In the genomic region with DNA sequence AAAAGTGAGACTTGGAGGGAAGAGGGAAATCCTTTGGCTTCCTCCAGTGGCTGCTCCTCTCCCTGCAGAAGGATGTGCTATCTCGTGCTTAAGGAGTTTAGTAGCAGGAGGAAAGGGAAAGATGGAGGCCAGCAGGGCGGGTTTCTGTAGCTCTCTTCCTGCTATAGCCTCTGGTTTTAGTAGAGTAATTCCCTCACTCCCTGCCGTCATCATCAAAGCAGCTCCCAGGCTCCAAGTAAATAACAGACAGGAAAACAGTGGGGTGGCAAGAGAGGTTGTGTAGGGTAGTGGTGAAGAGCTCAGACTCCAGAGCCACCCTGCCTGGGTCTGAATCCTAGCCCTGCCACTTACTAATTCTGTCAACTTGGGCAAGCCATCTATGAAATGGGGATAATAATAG, we compare ENCODE assay signal across 21 cellular contexts.
A peak's percentile ranks its signal among the peaks of the same experiment; 100 is the strongest.
DNase-seq lines count a peak whose midpoint lies in the region; ATAC-seq and TF ChIP-seq lines count a peak whose summit lies in the region.
"Had no signal": no experiment of that assay in that cellular context is flagged by ENCODE, and none has a peak within 500 bp of the region (broad histone marks: within the 10 kb centered on the region; RNA-seq: fewer than 3 reads in every experiment).

No MANE protein-coding gene starts in this region.

- H3K4me1 Mint-ChIP-seq in GM23338 (peaks cover 13% of the 10 kb centered on the region), nephron progenitor cell (peaks cover 26% of the 10 kb centered on the region), osteocyte (ENCODE audit: unreplicated experiment) (no peaks in the 10 kb centered on the region)
- no peaks in the 10 kb centered on the region for H3K4me1 Mint-ChIP-seq in stimulated activated naive CD8-positive, alpha-beta T cell treated with anti-CD3 and anti-CD28 coated beads, Interleukin-15, amount 100 ng/mL, for 72 hours

- no peaks in the 10 kb centered on the region for H4K20me1 ChIP-seq in GM23338 (replicated peaks; ENCODE audit: insufficient read depth)

- no peak for TF ChIP-seq CTCF in GM23338 (conservative IDR thresholded peaks at IDR 0.05; ENCODE audit: low read depth in 2 of 2)
- no peak for TF ChIP-seq CTCF in nephron progenitor cell (IDR thresholded peaks at IDR 0.05)
- TF ChIP-seq CTCF in osteocyte (IDR thresholded peaks at IDR 0.05): no peak

- H3K27me3 Mint-ChIP-seq in GM23338 (ENCODE audit: insufficient read depth, low read depth, poor library complexity): peaks cover 2% of the 10 kb centered on the region
- H3K27me3 Mint-ChIP-seq in nephron progenitor cell (ENCODE audit: low read depth, poor library complexity): no peaks in the 10 kb centered on the region
- no peaks in the 10 kb centered on the region for H3K27me3 Mint-ChIP-seq in osteocyte (ENCODE audit: unreplicated experiment)
- H3K27me3 Mint-ChIP-seq in stimulated activated naive CD8-positive, alpha-beta T cell treated with anti-CD3 and anti-CD28 coated beads, Interleukin-15, amount 100 ng/mL, for 72 hours: no peaks in the 10 kb centered on the region
- H3K27me3 Mint-ChIP-seq: B cell; CD4-positive, alpha-beta T cell had no signal

- H3K36me3 ChIP-seq in GM23338 (ENCODE audit: insufficient read depth): no peaks in the 10 kb centered on the region
- H3K36me3 ChIP-seq: BLaER1 treated with 17β-estradiol and CSF1 and Interleukin-3, amounts not matched to agents 10 nM and 100 nM had no signal

- H3K36me3 Mint-ChIP-seq in GM23338 (ENCODE audit: low read depth): no peaks in the 10 kb centered on the region
- H3K36me3 Mint-ChIP-seq in nephron progenitor cell (ENCODE audit: low read depth): peaks cover 11% of the 10 kb centered on the region
- H3K36me3 Mint-ChIP-seq in osteocyte (ENCODE audit: unreplicated experiment): no peaks in the 10 kb centered on the region
- H3K36me3 Mint-ChIP-seq: CD8-positive, alpha-beta T cell had no signal

- no peak overlapping the region for H2AFZ ChIP-seq in GM23338

- H3K4me3 ChIP-seq in GM23338: no peak overlapping the region
- H3K4me3 ChIP-seq: A549; BLaER1 treated with 17β-estradiol and CSF1 and Interleukin-3, amounts not matched to agents 10 nM and 100 nM; GM12878 had no signal

- no peaks in the 10 kb centered on the region for H3K79me2 ChIP-seq in GM23338 (replicated peaks; ENCODE audit: insufficient read depth)

- no peaks in the 10 kb centered on the region for H3K4me1 ChIP-seq in GM23338 (ENCODE audit: insufficient read depth)
- H3K4me1 ChIP-seq: A549, Caco-2 had no signal

- H3K9me2 ChIP-seq in GM23338 (ENCODE audit: insufficient read depth): no peaks in the 10 kb centered on the region

- H3K4me3 Mint-ChIP-seq in GM23338: no peak overlapping the region
- H3K4me3 Mint-ChIP-seq in nephron progenitor cell: no peak overlapping the region
- H3K4me3 Mint-ChIP-seq in osteocyte (ENCODE audit: unreplicated experiment): no peak overlapping the region
- H3K4me3 Mint-ChIP-seq in stimulated activated naive CD8-positive, alpha-beta T cell treated with anti-CD3 and anti-CD28 coated beads, Interleukin-15, amount 100 ng/mL, for 72 hours: no peak overlapping the region
- H3K4me3 Mint-ChIP-seq: B cell; CD4-positive, alpha-beta T cell; CD8-positive, alpha-beta T cell had no signal

- H3K9me3 Mint-ChIP-seq in GM23338 (no peaks in the 10 kb centered on the region), nephron progenitor cell (peaks cover 28% of the 10 kb centered on the region), osteocyte (ENCODE audit: unreplicated experiment) (no peaks in the 10 kb centered on the region)
- H3K9me3 Mint-ChIP-seq in stimulated activated naive CD8-positive, alpha-beta T cell treated with anti-CD3 and anti-CD28 coated beads, Interleukin-15, amount 100 ng/mL, for 72 hours: no peaks in the 10 kb centered on the region
- H3K9me3 Mint-ChIP-seq: CD4-positive, alpha-beta T cell; CD8-positive, alpha-beta T cell had no signal

- no peaks in the 10 kb centered on the region for H3K27me3 ChIP-seq in GM23338 (ENCODE audit: insufficient read depth)

- no peak overlapping the region for H3K27ac Mint-ChIP-seq in GM23338
- H3K27ac Mint-ChIP-seq in nephron progenitor cell: peak overlapping the region; percentile 64
- no peak overlapping the region for H3K27ac Mint-ChIP-seq in osteocyte (ENCODE audit: unreplicated experiment)
- no peak overlapping the region for H3K27ac Mint-ChIP-seq in stimulated activated naive CD8-positive, alpha-beta T cell treated with anti-CD3 and anti-CD28 coated beads, Interleukin-15, amount 100 ng/mL, for 72 hours
- H3K27ac Mint-ChIP-seq: B cell; CD4-positive, alpha-beta T cell; CD8-positive, alpha-beta T cell had no signal

- DNase-seq in NCI-H2227 treated with DMSO at 0.1 percent for 48 hours (lab: John Stamatoyannopoulos, UW) (peak; percentile 0), NCI-H2227 (lab: John Stamatoyannopoulos, UW; ENCODE audit: unreplicated experiment) (no peak), GM23338 (ENCODE audit: low spot score) (no peak), NCI-H69 (lab: John Stamatoyannopoulos, UW) (peak; percentile 35), nephron progenitor cell (no peak), osteocyte (ENCODE audit: extremely low spot score, unreplicated experiment) (no peak), posterior cingulate gyrus (no peak)
- DNase-seq in stimulated activated naive CD8-positive, alpha-beta T cell treated with anti-CD3 and anti-CD28 coated beads, Interleukin-15, amount 100 ng/mL, for 72 hours: no peak
- DNase-seq: AML-193; Caco-2; Calu3; CD4-positive, alpha-beta T cell; CD8-positive, alpha-beta T cell; DMS79 treated with DMSO at 0.1 percent for 48 hours; GDM1 had no signal

- H3K4me2 ChIP-seq in GM23338: no peak overlapping the region
- H3K4me2 ChIP-seq: A549; BLaER1 treated with 17β-estradiol and CSF1 and Interleukin-3, amounts not matched to agents 10 nM and 100 nM had no signal

- ATAC-seq in GM23338: peak; percentile 63
- no peak for ATAC-seq in stimulated activated naive CD8-positive, alpha-beta T cell treated with anti-CD3 and anti-CD28 coated beads, Interleukin-15, amount 100 ng/mL, for 72 hours
- ATAC-seq: A549; CD8-positive, alpha-beta T cell; GM12878 had no signal

- no peaks in the 10 kb centered on the region for H3F3A ChIP-seq in GM23338 (replicated peaks; ENCODE audit: low read depth)

- intact Hi-C loops in posterior cingulate gyrus (cut with DNase I): no loop called here

- no peak overlapping the region for H3K27ac ChIP-seq in GM23338 (ENCODE audit: low read depth)
- H3K27ac ChIP-seq: 22Rv1; A549; BLaER1 treated with 17β-estradiol and CSF1 and Interleukin-3, amounts not matched to agents 10 nM and 100 nM; C4-2B had no signal

TF ChIP-seq in GM23338, 12 proteins besides CTCF, POLR2A, EP300 and RAD21:
- TF ChIP-seq, protein P1, sequence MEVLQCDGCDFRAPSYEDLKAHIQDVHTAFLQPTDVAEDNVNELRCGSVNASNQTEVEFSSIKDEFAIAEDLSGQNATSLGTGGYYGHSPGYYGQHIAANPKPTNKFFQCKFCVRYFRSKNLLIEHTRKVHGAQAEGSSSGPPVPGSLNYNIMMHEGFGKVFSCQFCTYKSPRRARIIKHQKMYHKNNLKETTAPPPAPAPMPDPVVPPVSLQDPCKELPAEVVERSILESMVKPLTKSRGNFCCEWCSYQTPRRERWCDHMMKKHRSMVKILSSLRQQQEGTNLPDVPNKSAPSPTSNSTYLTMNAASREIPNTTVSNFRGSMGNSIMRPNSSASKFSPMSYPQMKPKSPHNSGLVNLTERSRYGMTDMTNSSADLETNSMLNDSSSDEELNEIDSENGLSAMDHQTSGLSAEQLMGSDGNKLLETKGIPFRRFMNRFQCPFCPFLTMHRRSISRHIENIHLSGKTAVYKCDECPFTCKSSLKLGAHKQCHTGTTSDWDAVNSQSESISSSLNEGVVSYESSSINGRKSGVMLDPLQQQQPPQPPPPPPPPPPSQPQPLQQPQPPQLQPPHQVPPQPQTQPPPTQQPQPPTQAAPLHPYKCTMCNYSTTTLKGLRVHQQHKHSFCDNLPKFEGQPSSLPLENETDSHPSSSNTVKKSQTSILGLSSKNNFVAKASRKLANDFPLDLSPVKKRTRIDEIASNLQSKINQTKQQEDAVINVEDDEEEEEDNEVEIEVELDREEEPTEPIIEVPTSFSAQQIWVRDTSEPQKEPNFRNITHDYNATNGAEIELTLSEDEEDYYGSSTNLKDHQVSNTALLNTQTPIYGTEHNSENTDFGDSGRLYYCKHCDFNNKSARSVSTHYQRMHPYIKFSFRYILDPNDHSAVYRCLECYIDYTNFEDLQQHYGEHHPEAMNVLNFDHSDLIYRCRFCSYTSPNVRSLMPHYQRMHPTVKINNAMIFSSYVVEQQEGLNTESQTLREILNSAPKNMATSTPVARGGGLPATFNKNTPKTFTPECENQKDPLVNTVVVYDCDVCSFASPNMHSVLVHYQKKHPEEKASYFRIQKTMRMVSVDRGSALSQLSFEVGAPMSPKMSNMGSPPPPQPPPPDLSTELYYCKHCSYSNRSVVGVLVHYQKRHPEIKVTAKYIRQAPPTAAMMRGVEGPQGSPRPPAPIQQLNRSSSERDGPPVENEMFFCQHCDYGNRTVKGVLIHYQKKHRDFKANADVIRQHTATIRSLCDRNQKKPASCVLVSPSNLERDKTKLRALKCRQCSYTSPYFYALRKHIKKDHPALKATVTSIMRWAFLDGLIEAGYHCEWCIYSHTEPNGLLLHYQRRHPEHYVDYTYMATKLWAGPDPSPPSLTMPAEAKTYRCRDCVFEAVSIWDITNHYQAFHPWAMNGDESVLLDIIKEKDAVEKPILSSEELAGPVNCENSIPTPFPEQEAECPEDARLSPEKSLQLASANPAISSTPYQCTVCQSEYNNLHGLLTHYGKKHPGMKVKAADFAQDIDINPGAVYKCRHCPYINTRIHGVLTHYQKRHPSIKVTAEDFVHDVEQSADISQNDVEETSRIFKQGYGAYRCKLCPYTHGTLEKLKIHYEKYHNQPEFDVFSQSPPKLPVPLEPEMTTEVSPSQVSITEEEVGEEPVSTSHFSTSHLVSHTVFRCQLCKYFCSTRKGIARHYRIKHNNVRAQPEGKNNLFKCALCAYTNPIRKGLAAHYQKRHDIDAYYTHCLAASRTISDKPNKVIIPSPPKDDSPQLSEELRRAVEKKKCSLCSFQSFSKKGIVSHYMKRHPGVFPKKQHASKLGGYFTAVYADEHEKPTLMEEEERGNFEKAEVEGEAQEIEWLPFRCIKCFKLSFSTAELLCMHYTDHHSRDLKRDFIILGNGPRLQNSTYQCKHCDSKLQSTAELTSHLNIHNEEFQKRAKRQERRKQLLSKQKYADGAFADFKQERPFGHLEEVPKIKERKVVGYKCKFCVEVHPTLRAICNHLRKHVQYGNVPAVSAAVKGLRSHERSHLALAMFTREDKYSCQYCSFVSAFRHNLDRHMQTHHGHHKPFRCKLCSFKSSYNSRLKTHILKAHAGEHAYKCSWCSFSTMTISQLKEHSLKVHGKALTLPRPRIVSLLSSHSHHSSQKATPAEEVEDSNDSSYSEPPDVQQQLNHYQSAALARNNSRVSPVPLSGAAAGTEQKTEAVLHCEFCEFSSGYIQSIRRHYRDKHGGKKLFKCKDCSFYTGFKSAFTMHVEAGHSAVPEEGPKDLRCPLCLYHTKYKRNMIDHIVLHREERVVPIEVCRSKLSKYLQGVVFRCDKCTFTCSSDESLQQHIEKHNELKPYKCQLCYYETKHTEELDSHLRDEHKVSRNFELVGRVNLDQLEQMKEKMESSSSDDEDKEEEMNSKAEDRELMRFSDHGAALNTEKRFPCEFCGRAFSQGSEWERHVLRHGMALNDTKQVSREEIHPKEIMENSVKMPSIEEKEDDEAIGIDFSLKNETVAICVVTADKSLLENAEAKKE (CRISPR knock-in tag; IDR thresholded peaks at IDR 0.05): no peak
TF ChIP-seq in GM23338: peak in this region for 0.

Comparison
In these comparisons a context has a peak if more than half of its experiments do, and no peak if none do; other contexts are left out.
1. DNase-seq: peak in NCI-H2227 treated with DMSO at 0.1 percent for 48 hours (single experiment) and NCI-H69 (single experiment); none in NCI-H2227 (single experiment), GM23338 (single experiment), nephron progenitor cell (single experiment), osteocyte (single experiment), stimulated activated naive CD8-positive, alpha-beta T cell treated with anti-CD3 and anti-CD28 coated beads, Interleukin-15, amount 100 ng/mL, for 72 hours (0 of 2) and posterior cingulate gyrus (0 of 10).